ENCODE assay signal across 10 cellular contexts in the genomic region with DNA sequence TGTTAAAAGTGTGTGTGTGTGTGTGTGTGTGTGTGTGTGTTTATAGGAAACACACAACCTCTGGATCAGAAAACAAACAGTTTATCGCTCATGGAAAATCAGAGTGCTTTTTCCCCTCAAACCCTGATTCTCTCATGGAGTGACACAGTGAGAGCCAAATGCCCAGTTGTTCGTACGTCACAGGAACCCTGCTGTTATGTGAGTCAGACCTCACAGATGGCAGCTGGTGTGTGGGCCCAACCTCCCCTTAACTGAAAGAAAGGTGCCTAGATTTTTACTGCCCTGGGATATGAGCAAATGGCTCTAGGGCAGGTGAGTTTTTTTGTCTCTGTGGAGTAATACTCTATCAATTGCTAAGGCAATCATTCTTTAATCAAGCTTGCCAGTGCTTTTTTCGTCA.
DNase-seq lines count a peak whose midpoint lies in the region; ATAC-seq, FAIRE-seq and TF ChIP-seq lines count a peak whose summit lies in the region.
"Had no signal": no experiment of that assay in that cellular context is flagged by ENCODE, and none has a peak within 500 bp of the region (broad histone marks: within the 10 kb centered on the region; RNA-seq: fewer than 3 reads in every experiment).

No MANE protein-coding gene starts in this region.

- no CpG with 5 or more reads among the region's 4 CpGs for WGBS in neuronal stem cell (ENCODE audit: extremely low coverage in 2 of 2, insufficient read length in 2 of 2, insufficient replicate concordance in 1 of 2), 2 donors
- 62 to 75% methylated on average over 3 to 4 of the region's 4 CpGs for WGBS in transverse colon (ENCODE audit: low coverage in 1 of 2), 2 donors

- H3K36me3 ChIP-seq in astrocyte (ENCODE audit: insufficient read depth, low read length) = no peaks in the 10 kb centered on the region
- no peaks in the 10 kb centered on the region for H3K36me3 ChIP-seq in neuronal stem cell (replicated peaks in 1 of 2; ENCODE audit: control insufficient read depth in 2 of 2, insufficient read depth in 2 of 2, low read length in 2 of 2)
- H3K36me3 ChIP-seq in transverse colon = no peaks in the 10 kb centered on the region

- H3K4ac ChIP-seq in neuronal stem cell (ENCODE audit: low read length) = no peak overlapping the region

- H3K4me1 ChIP-seq in astrocyte (ENCODE audit: insufficient read depth, low read length) (peaks cover 6% of the 10 kb centered on the region), neuronal stem cell (ENCODE audit: control insufficient read depth in 2 of 2, insufficient read depth in 1 of 2, low read depth in 1 of 2, low read length in 2 of 2) (no peaks in the 10 kb centered on the region), transverse colon (no peaks in the 10 kb centered on the region)

- no peak for TF ChIP-seq CTCF in astrocyte (IDR thresholded peaks at IDR 0.05; ENCODE audit: insufficient read depth, low read depth, low read length)
- no peak for TF ChIP-seq CTCF in transverse colon (IDR thresholded peaks at IDR 0.05)

- H3K79me1 ChIP-seq in neuronal stem cell (ENCODE audit: low read depth, low read length) = no peaks in the 10 kb centered on the region

- in situ Hi-C loops in transverse colon (cut with MboI; ENCODE audit: low pct_ligation_motif_present in 1 of 4, low pct_unique_long_range_greater_than_20kb in 1 of 4, low sequenced_read_pairs in 3 of 4) = no loop called here

- H2BK15ac ChIP-seq in neuronal stem cell (ENCODE audit: low read length) = no peak overlapping the region

- no peaks in the 10 kb centered on the region for H3K36me3 Mint-ChIP-seq in astrocyte (ENCODE audit: low read depth, unreplicated experiment)
- H3K36me3 Mint-ChIP-seq: activated naive CD8-positive, alpha-beta T cell had no signal

- TF ChIP-seq POLR2A in transverse colon (IDR thresholded peaks at IDR 0.05) = no peak

- FAIRE-seq in astrocyte (lab: Jason Lieb, UNC) = no peak

- no peak overlapping the region for H3K4me2 ChIP-seq in astrocyte (ENCODE audit: low read length)
- no peak overlapping the region for H3K4me2 ChIP-seq in neuronal stem cell (ENCODE audit: insufficient read depth, low read length, poor library complexity, severe bottlenecking)

- H3K27ac ChIP-seq in astrocyte (ENCODE audit: low read depth, low read length) = no peak overlapping the region
- no peak overlapping the region for H3K27ac ChIP-seq in neuronal stem cell (replicated peaks; ENCODE audit: low read length)
- no peak overlapping the region for H3K27ac ChIP-seq in transverse colon

- DNase-seq in NCI-H748 (lab: John Stamatoyannopoulos, UW; ENCODE audit: unreplicated experiment) (peak; percentile 43), NCI-H748 treated with DMSO at 0.1 percent for 48 hours (lab: John Stamatoyannopoulos, UW) (no peak), NCI-H1694 treated with DMSO at 0.1 percent for 48 hours (lab: John Stamatoyannopoulos, UW) (peak; percentile 16), astrocyte (ENCODE audit: low read depth) (peak; percentile 18), neuronal stem cell (ENCODE audit: low spot score) (no peak), ureter (ENCODE audit: low spot score) (no peak), transverse colon (no peak)
- DNase-seq: cerebellar nuclear complex had no signal

- no peaks in the 10 kb centered on the region for H3K9me3 Mint-ChIP-seq in astrocyte (ENCODE audit: unreplicated experiment)

- no peak overlapping the region for H2BK120ac ChIP-seq in neuronal stem cell (ENCODE audit: low read depth, low read length)

- H3K14ac ChIP-seq in neuronal stem cell (ENCODE audit: low read length) = no peak overlapping the region

- no peaks in the 10 kb centered on the region for H3K4me1 Mint-ChIP-seq in astrocyte (ENCODE audit: low read depth, unreplicated experiment)

- no peak overlapping the region for H3K18ac ChIP-seq in neuronal stem cell (ENCODE audit: low read length)

- H3K27ac Mint-ChIP-seq in astrocyte (ENCODE audit: unreplicated experiment) = no peak overlapping the region
- H3K27ac Mint-ChIP-seq: activated naive CD8-positive, alpha-beta T cell had no signal

- H3K9me3 ChIP-seq in astrocyte (ENCODE audit: insufficient read depth, low read depth, low read length) (no peaks in the 10 kb centered on the region), neuronal stem cell (replicated peaks in 1 of 2; ENCODE audit: control insufficient read depth in 2 of 2, insufficient read depth in 1 of 2, low read depth in 1 of 2, low read length in 2 of 2) (no peaks in the 10 kb centered on the region), transverse colon (no peaks in the 10 kb centered on the region)

- no peak overlapping the region for H2AK5ac ChIP-seq in neuronal stem cell (ENCODE audit: low read depth, low read length)

- peak overlapping the region; percentile 15 for H2AFZ ChIP-seq in astrocyte (ENCODE audit: low read depth, low read length)
- peak overlapping the region; percentile 32 for H2AFZ ChIP-seq in neuronal stem cell (ENCODE audit: low read length)

- no peaks in the 10 kb centered on the region for H3K27me3 Mint-ChIP-seq in astrocyte (ENCODE audit: low read depth, unreplicated experiment)
- H3K27me3 Mint-ChIP-seq: activated naive CD8-positive, alpha-beta T cell had no signal

- H3K4me3 Mint-ChIP-seq in astrocyte (ENCODE audit: unreplicated experiment) = no peak overlapping the region
- H3K4me3 Mint-ChIP-seq: activated naive CD8-positive, alpha-beta T cell had no signal

- no peak overlapping the region for H2BK5ac ChIP-seq in neuronal stem cell (ENCODE audit: low read length)

- H4K8ac ChIP-seq in neuronal stem cell (ENCODE audit: low read depth, low read length) = no peak overlapping the region

- no peak for ATAC-seq in activated CD4-positive, CD25-positive, alpha-beta regulatory T cell treated with anti-CD3 and anti-CD28 coated beads, Interleukin-2, amount 50 U/mL, for 24 hours

- H2BK12ac ChIP-seq in neuronal stem cell (ENCODE audit: low read length) = no peak overlapping the region

- no peak overlapping the region for H3K23ac ChIP-seq in neuronal stem cell (ENCODE audit: low read depth, low read length, poor library complexity)

- TF ChIP-seq EP300 in transverse colon (IDR thresholded peaks at IDR 0.05; ENCODE audit: low read depth) = no peak

- H3K4me3 ChIP-seq in astrocyte (ENCODE audit: insufficient read depth, low read depth, low read length) (no peak overlapping the region), neuronal stem cell (ENCODE audit: low read length in 2 of 2) (no peak overlapping the region), transverse colon (no peak overlapping the region)

- no peaks in the 10 kb centered on the region for H4K20me1 ChIP-seq in astrocyte (ENCODE audit: insufficient read depth, low read length)

- H3K27me3 ChIP-seq in astrocyte (ENCODE audit: insufficient read depth, low read length) = no peaks in the 10 kb centered on the region
- H3K27me3 ChIP-seq in neuronal stem cell (ENCODE audit: control insufficient read depth in 3 of 3, insufficient read depth in 3 of 3, low read depth in 1 of 3, low read length in 3 of 3) = no peaks in the 10 kb centered on the region
- H3K27me3 ChIP-seq in transverse colon = no peaks in the 10 kb centered on the region

- H3K9ac ChIP-seq in astrocyte (ENCODE audit: low read length) (peak overlapping the region; percentile 4), neuronal stem cell (ENCODE audit: low read depth, low read length, poor library complexity) (no peak overlapping the region)

- intact Hi-C loops in transverse colon (cut with DNase I; ENCODE audit: low total_unique reads) = no loop called here

- H3K79me2 ChIP-seq in astrocyte (ENCODE audit: insufficient read depth, low read length) = no peaks in the 10 kb centered on the region

- no peak overlapping the region for H4K91ac ChIP-seq in neuronal stem cell (ENCODE audit: low read depth, low read length, poor library complexity)

Comparison
In these comparisons a context has a peak if more than half of its experiments do, and no peak if none do; other contexts are left out.
1. DNase-seq: peak in NCI-H748 (single experiment), NCI-H1694 treated with DMSO at 0.1 percent for 48 hours (single experiment) and astrocyte (single experiment); none in NCI-H748 treated with DMSO at 0.1 percent for 48 hours (single experiment), neuronal stem cell (single experiment), ureter (single experiment) and transverse colon (single experiment).